In the genomic region with DNA sequence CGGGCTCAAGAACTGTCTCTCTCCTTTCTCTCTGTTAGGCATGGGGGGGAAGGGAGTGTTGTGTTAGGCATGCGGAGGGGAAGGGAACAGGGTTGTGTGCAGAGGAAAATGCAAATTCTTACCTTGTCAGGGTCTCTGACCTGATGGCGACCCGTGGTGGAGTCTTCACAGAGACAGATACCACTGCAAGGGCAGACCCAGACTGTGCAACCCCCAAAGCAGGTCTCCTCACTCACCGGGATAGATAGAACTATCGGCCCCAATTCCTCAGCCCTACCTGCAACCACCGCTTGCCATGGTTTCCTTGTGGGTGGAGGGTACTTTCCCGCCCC, we compare ENCODE assay signal across 12 cellular contexts. TPM values are rescaled to one million over a fixed set of nuclear protein-coding genes. Genes with fewer than 3 reads are reported as not detected.
DNase-seq lines count a peak whose midpoint lies in the region; ATAC-seq and TF ChIP-seq lines count a peak whose summit lies in the region.
"Had no signal": no experiment of that assay in that cellular context is flagged by ENCODE, and none has a peak within 500 bp of the region (broad histone marks: within the 10 kb centered on the region; RNA-seq: fewer than 3 reads in every experiment).

No MANE protein-coding gene starts in this region.

- DNase-seq in CD8-positive, alpha-beta memory T cell: no peak
- DNase-seq in H7 (peak; percentile 30), osteoblast (ENCODE audit: insufficient read length, low spot score, missing footprints) (no peak), HPDE6-E6E7 (ENCODE audit: extremely low spot score) (no peak)
- DNase-seq in central memory CD8-positive, alpha-beta T cell (ENCODE audit: low spot score in 2 of 2): no peak
- DNase-seq in stimulated activated CD4-positive, alpha-beta T cell treated with anti-CD3 and anti-CD28 coated beads, Interleukin-2, amount 100 ng/mL, for 24 hours: no peak
- DNase-seq: NCI-H510A treated with DMSO at 0.1 percent for 48 hours, occipital lobe had no signal

- peak overlapping the region; percentile 72 for H3K4me3 ChIP-seq in CD8-positive, alpha-beta memory T cell (ENCODE audit: low read length)
- H3K4me3 ChIP-seq in H7 (ENCODE audit: insufficient read depth, low read depth, low read length): peak overlapping the region; percentile 14; the same call in 1 of the 2 replicates
- peak overlapping the region; percentile 49 for H3K4me3 ChIP-seq in osteoblast (ENCODE audit: insufficient read depth, low read length)
- H3K4me3 ChIP-seq: SJSA1 had no signal

- H3K27ac Mint-ChIP-seq in CD8-positive, alpha-beta memory T cell: peak overlapping the region in 6 of 8 donors; percentile 12 to 83 (median 34)
- no peak overlapping the region for H3K27ac Mint-ChIP-seq in central memory CD8-positive, alpha-beta T cell (ENCODE audit: low read depth)

- no peaks in the 10 kb centered on the region for H3K36me3 ChIP-seq in CD8-positive, alpha-beta memory T cell (ENCODE audit: insufficient read depth, low read length)
- H3K36me3 ChIP-seq in H7 (replicated peaks; ENCODE audit: control insufficient read depth, insufficient read depth, low read length): no peaks in the 10 kb centered on the region
- no peaks in the 10 kb centered on the region for H3K36me3 ChIP-seq in osteoblast (ENCODE audit: insufficient read depth, low read length)
- H3K36me3 ChIP-seq: SJSA1, tibial nerve had no signal

- no peak overlapping the region for H3K27ac ChIP-seq in CD8-positive, alpha-beta memory T cell (ENCODE audit: low read depth, low read length)
- H3K27ac ChIP-seq in osteoblast (ENCODE audit: low read depth, low read length): no peak overlapping the region
- H3K27ac ChIP-seq: SJSA1, tibial nerve had no signal

- no peaks in the 10 kb centered on the region for H4K20me1 ChIP-seq in osteoblast (ENCODE audit: insufficient read depth, low read length)

- peak overlapping the region; percentile 77 for H2AFZ ChIP-seq in osteoblast (ENCODE audit: low read length)

- H3K4me1 Mint-ChIP-seq in CD8-positive, alpha-beta memory T cell: peaks cover 15 to 18% (median 16%) of the 10 kb centered on the region in 3 donors
- H3K4me1 Mint-ChIP-seq in central memory CD8-positive, alpha-beta T cell: no peaks in the 10 kb centered on the region

- H3K9me3 Mint-ChIP-seq in CD8-positive, alpha-beta memory T cell: no peaks in the 10 kb centered on the region
- H3K9me3 Mint-ChIP-seq in central memory CD8-positive, alpha-beta T cell: no peaks in the 10 kb centered on the region

- H3K27me3 Mint-ChIP-seq in CD8-positive, alpha-beta memory T cell: peaks cover 4 to 9% of the 10 kb centered on the region in 2 donors
- peaks cover 9% of the 10 kb centered on the region for H3K27me3 Mint-ChIP-seq in central memory CD8-positive, alpha-beta T cell

- peaks cover 12% of the 10 kb centered on the region for H3K4me1 ChIP-seq in CD8-positive, alpha-beta memory T cell (ENCODE audit: insufficient read depth, low read length)
- no peaks in the 10 kb centered on the region for H3K4me1 ChIP-seq in osteoblast (ENCODE audit: insufficient read depth, low read length)
- H3K4me1 ChIP-seq: SJSA1 had no signal

- CTCF ChIA-PET in CD8-positive, alpha-beta memory T cell (lab: Charles Lee): interaction anchor here (1.2 to 2.6 kb wide), 4 partner anchors 8 to 38 kb away, joined by 3 to 11 read pairs (median 4); partner anchors contain the start of gene MPP2

- H3K27me3 ChIP-seq in CD8-positive, alpha-beta memory T cell (ENCODE audit: insufficient read depth, low read length, poor library complexity, severe bottlenecking): no peaks in the 10 kb centered on the region
- H3K27me3 ChIP-seq in H7 (ENCODE audit: control insufficient read depth, insufficient read depth, low read length) (peaks cover 4% of the 10 kb centered on the region), osteoblast (ENCODE audit: insufficient read depth, low read length) (peaks cover 18% of the 10 kb centered on the region)

- H3K9me3 ChIP-seq in CD8-positive, alpha-beta memory T cell (ENCODE audit: low read length): no peaks in the 10 kb centered on the region
- no peaks in the 10 kb centered on the region for H3K9me3 ChIP-seq in osteoblast (ENCODE audit: low read depth, low read length)
- H3K9me3 ChIP-seq: SJSA1, tibial nerve had no signal

- TF ChIP-seq CTCF in osteoblast (IDR thresholded peaks at IDR 0.05; ENCODE audit: extremely low read depth, low read depth, low read length): no peak

- POLR2A ChIA-PET in CD8-positive, alpha-beta memory T cell (lab: Charles Lee): no interaction called here

- peak; percentile 28 for ATAC-seq in central memory CD8-positive, alpha-beta T cell (replicated peaks; ENCODE audit: extremely low read depth, poor library complexity, severe bottlenecking)
- ATAC-seq in HG02798 (IDR thresholded peaks at IDR 0.05; ENCODE audit: poor library complexity, unreplicated experiment): no peak

- peak overlapping the region; percentile 77 for H3K4me2 ChIP-seq in osteoblast (ENCODE audit: insufficient read depth, low read length)

- no peaks in the 10 kb centered on the region for H3K36me3 Mint-ChIP-seq in CD8-positive, alpha-beta memory T cell
- H3K36me3 Mint-ChIP-seq in central memory CD8-positive, alpha-beta T cell (ENCODE audit: insufficient read depth): no peaks in the 10 kb centered on the region

- no peaks in the 10 kb centered on the region for H3K79me2 ChIP-seq in osteoblast (ENCODE audit: insufficient read depth, low read length)

- peak overlapping the region; percentile 74 to 88 (median 83) for H3K4me3 Mint-ChIP-seq in CD8-positive, alpha-beta memory T cell
- H3K4me3 Mint-ChIP-seq in central memory CD8-positive, alpha-beta T cell: peak overlapping the region; percentile 40

RNA-seq across cellular contexts. Expression of gene MPP2, which starts 9.6 kb away (rescaled TPM):
- 1 to 10 TPM in 1 of 2 experiments, under 1 TPM in 1; 0.90 to 1.1 TPM for total RNA-seq in CD8-positive, alpha-beta memory T cell
- polyA plus RNA-seq in CD8-positive, alpha-beta memory T cell: 1.2 TPM
- 9.0 and 12.2 TPM in 2 replicates for total RNA-seq in H7 (2014; rRNA removed; shearing (Covaris generic))
- total RNA-seq in osteoblast: 0.59 and 0.72 TPM in 2 replicates

RNA-seq across cellular contexts. Expression of gene PPY, which starts 25.3 kb away (rescaled TPM):
- total RNA-seq in CD8-positive, alpha-beta memory T cell: not detected
- not detected for polyA plus RNA-seq in CD8-positive, alpha-beta memory T cell
- not detected in 2 replicates for total RNA-seq in H7 (2014; rRNA removed; shearing (Covaris generic))
- total RNA-seq in osteoblast: not detected in 2 replicates
- total RNA-seq: epithelial cell of proximal tubule, occipital lobe, SJSA1, tibial nerve had no signal

RNA-seq across cellular contexts. Expression of gene PYY, which starts 36.8 kb away (rescaled TPM):
- total RNA-seq in CD8-positive, alpha-beta memory T cell: not detected
- polyA plus RNA-seq in CD8-positive, alpha-beta memory T cell: not detected
- total RNA-seq in H7 (2014; rRNA removed; shearing (Covaris generic)): 0.67 and 1.8 TPM in 2 replicates
- total RNA-seq in osteoblast: not detected in 2 replicates
- total RNA-seq: epithelial cell of proximal tubule, occipital lobe, SJSA1 had no signal

Comparison
In these comparisons a context has a peak if more than half of its experiments do, and no peak if none do; other contexts are left out.
1. H3K4me3 ChIP-seq: peak in every context shown above with its lines; median percentile 72 in CD8-positive, alpha-beta memory T cell; 49 in osteoblast; 14 in H7.